8 cellular contexts compared by ENCODE assay signal in genomic region chr5:73498057-73498992, GRCh38. TPM values are rescaled to one million over a fixed set of nuclear protein-coding genes. Genes with fewer than 3 reads are reported as not detected.
DNase-seq lines count a peak whose midpoint lies in the region; ATAC-seq and TF ChIP-seq lines count a peak whose summit lies in the region.

Gene BTF3, plus strand, starts transcription at chr5:73498442. Its CDS starts 226 bp downstream, at chr5:73498668.

- intact Hi-C loops in testis (cut with DNase I; ENCODE audit: low total_unique reads): no loop called here

- peaks cover 13% of the 10 kb centered on the region for H3K4me1 ChIP-seq in testis

- peaks cover 2% of the 10 kb centered on the region; the same call in 1 of the 2 replicates for H3K27me3 Mint-ChIP-seq in HFFc6 (ENCODE audit: insufficient read depth)

- H3K9me3 Mint-ChIP-seq in HFFc6: no peaks in the 10 kb centered on the region

- DNase-seq in GM04503 (ENCODE audit: low read depth): peak; percentile 89
- peak; percentile 95 for DNase-seq in HFFc6
- peak; percentile 97 for DNase-seq in NB4 (ENCODE audit: low read depth)
- DNase-seq in SK-N-MC (ENCODE audit: low read depth, low spot score): peak; percentile 84
- DNase-seq in activated naive CD4-positive, alpha-beta T cell treated with anti-CD3 and anti-CD28 coated beads, Interleukin-2, amount 50 U/mL, for 16 hours: peak; percentile 93
- peak; percentile 80 for DNase-seq in glomerular endothelial cell (ENCODE audit: extremely low read depth, low read depth, low spot score)
- DNase-seq in omental fat pad (ENCODE audit: low spot score): peak; percentile 90
- DNase-seq in testis: peak; percentile 99

- H3K36me3 ChIP-seq in SK-N-MC (ENCODE audit: insufficient read depth, low read length): peaks cover 43% of the 10 kb centered on the region
- no peaks in the 10 kb centered on the region for H3K36me3 ChIP-seq in testis (ENCODE audit: low read depth, missing control alignments)

- H3K27ac Mint-ChIP-seq in HFFc6: peak within 1 kb of the TSS; percentile 99

- ATAC-seq in omental fat pad (ENCODE audit: low FRiP score): peak; percentile 97

- H3K9ac ChIP-seq in SK-N-MC (ENCODE audit: insufficient read length): peak within 1 kb of the TSS; percentile 98

- H3K27ac ChIP-seq in SK-N-MC: peak within 1 kb of the TSS; percentile 84
- peak within 1 kb of the TSS; percentile 95 to 98 for H3K27ac ChIP-seq in testis

- whole genome bisulfite sequencing in testis, 2 donors: 0 to 2% methylated on average over 22 to 67 of the region's 67 CpGs

- peaks cover 32% of the 10 kb centered on the region for H3K36me3 Mint-ChIP-seq in HFFc6 (ENCODE audit: low read depth)

- TF ChIP-seq CTCF in HFFc6 (IDR thresholded peaks at IDR 0.05): no peak
- TF ChIP-seq CTCF in NB4 (IDR thresholded peaks at IDR 0.05; ENCODE audit: low read depth, low read length): no peak
- TF ChIP-seq CTCF in omental fat pad (IDR thresholded peaks at IDR 0.05): no peak
- no peak for TF ChIP-seq CTCF in testis (IDR thresholded peaks at IDR 0.05)

- peak within 1 kb of the TSS; percentile 96 for H3K4me3 Mint-ChIP-seq in HFFc6

- H3K4me3 ChIP-seq in NB4 (ENCODE audit: low read depth, low read length) (peak within 1 kb of the TSS; percentile 96), SK-N-MC (peak within 1 kb of the TSS; percentile 92), testis (peak within 1 kb of the TSS; percentile 95 to 97)

- no peaks in the 10 kb centered on the region for H3K27me3 ChIP-seq in testis

- H3K4me1 Mint-ChIP-seq in HFFc6 (ENCODE audit: low read depth): peaks cover 45% of the 10 kb centered on the region

- no peaks in the 10 kb centered on the region for H3K9me3 ChIP-seq in SK-N-MC (ENCODE audit: low read depth, low read length)
- H3K9me3 ChIP-seq in testis: no peaks in the 10 kb centered on the region

- TF ChIP-seq POLR2A in NB4 (IDR thresholded peaks at IDR 0.05; ENCODE audit: extremely low read depth, insufficient read length) (peak; percentile 95), testis (IDR thresholded peaks at IDR 0.05) (peak; percentile 34)

RNA-seq across cellular contexts. Expression of gene BTF3, which starts in this region (rescaled TPM):
- 100 to 1,000 TPM; 637 to 736 (median 692) TPM for total RNA-seq in HFFc6 (2021; fragmentation: NEBNext Ultra II Directional; extraction: Animal tissue kit (Norgen Biotek cat#: 25700))
- total RNA-seq in glomerular endothelial cell (456 and 556 TPM in 2 replicates), omental fat pad (100 to 1,000 TPM; 407 to 480 (median 449) TPM), testis (100 to 1,000 TPM; 232 to 277 TPM)
- polyA plus RNA-seq in testis (ENCODE audit: insufficient read depth, low read depth, low replicate concordance): 387 TPM

Comparison
In these comparisons a context has a peak if more than half of its experiments do, and no peak if none do; other contexts are left out.
1. Peak in every context shown above with its lines: DNase-seq, ATAC-seq, H3K4me3 ChIP-seq and H3K27ac ChIP-seq.